16 cellular contexts compared by ENCODE assay signal in genomic region chr17:42750730-42751356, GRCh38. TPM values are rescaled to one million over a fixed set of nuclear protein-coding genes. Genes with fewer than 3 reads are reported as not detected.
DNase-seq lines count a peak whose midpoint lies in the region; ATAC-seq, FAIRE-seq and TF ChIP-seq lines count a peak whose summit lies in the region.
"Had no signal": no experiment of that assay in that cellular context is flagged by ENCODE, and none has a peak within 500 bp of the region (broad histone marks: within the 10 kb centered on the region; RNA-seq: fewer than 3 reads in every experiment).

No MANE protein-coding gene starts in this region.

- no peak for TF ChIP-seq RAD21 in HepG2 (CRISPR knock-in tag; IDR thresholded peaks at IDR 0.05)

- H3K36me3 ChIP-seq in ascending aorta (no peaks in the 10 kb centered on the region), HepG2 (replicated peaks in 1 of 2; ENCODE audit: control insufficient read depth in 1 of 2, insufficient read depth in 2 of 2, low read length in 2 of 2) (no peaks in the 10 kb centered on the region), upper lobe of left lung (no peaks in the 10 kb centered on the region), uterus (no peaks in the 10 kb centered on the region), colonic mucosa (no peaks in the 10 kb centered on the region)
- H3K36me3 ChIP-seq: neutrophil had no signal

- TF ChIP-seq CTCF in NB4 (IDR thresholded peaks at IDR 0.05; ENCODE audit: low read depth, low read length) (no peak), ascending aorta (IDR thresholded peaks at IDR 0.05) (no peak), HepG2 (CRISPR knock-in tag; IDR thresholded peaks at IDR 0.05) (no peak), upper lobe of left lung (IDR thresholded peaks at IDR 0.05) (no peak), uterus (IDR thresholded peaks at IDR 0.05) (no peak), colonic mucosa (IDR thresholded peaks at IDR 0.05) (no peak)

- no TSS peak for BruUV-seq in HepG2 (replicated peaks; lab: Mats Ljungman, UMichigan)

- no peak overlapping the region for H3K9ac ChIP-seq in HepG2 (ENCODE audit: insufficient read depth, low read depth, low read length)
- H3K9ac ChIP-seq in colonic mucosa (ENCODE audit: low read depth in 2 of 2, low read length in 2 of 2) = no peak overlapping the region

- H4K20me1 ChIP-seq in HepG2 (ENCODE audit: insufficient read depth, low read length) = no peaks in the 10 kb centered on the region

- 0 out of 3 replicates have a peak, but pooled peaks have one; percentile 11 for ATAC-seq in HepG2
- peak; percentile 36 to 53 for ATAC-seq in upper lobe of left lung (ENCODE audit: low FRiP score in 2 of 2)
- ATAC-seq: stimulated activated naive B cell treated with anti-CD40 and anti-IgM and Interleukin-4, amounts not matched to agents 10 μg/mL and 1 μg/mL and 100 μg/mL, for 72 hours; T-cell had no signal

- H3K9me3 ChIP-seq in ascending aorta (no peaks in the 10 kb centered on the region), HepG2 (ENCODE audit: low read length) (no peaks in the 10 kb centered on the region), upper lobe of left lung (no peaks in the 10 kb centered on the region), uterus (no peaks in the 10 kb centered on the region), colonic mucosa (no peaks in the 10 kb centered on the region)
- H3K9me3 ChIP-seq: neutrophil had no signal

- H3K27ac ChIP-seq in ascending aorta (peak overlapping the region; percentile 13 to 37), HepG2 (ENCODE audit: extremely low read length, insufficient read depth, low read length) (no peak overlapping the region), upper lobe of left lung (peak overlapping the region; percentile 19 to 73 (median 50)), uterus (no peak overlapping the region), colonic mucosa (no peak overlapping the region)
- H3K27ac ChIP-seq: neutrophil, PC-9 had no signal

- no peaks in the 10 kb centered on the region for H3K79me2 ChIP-seq in HepG2 (ENCODE audit: insufficient read depth, low read length)

- in situ Hi-C loops in HepG2 (cut with HindIII; ENCODE audit: extremely low pct_ligation_motif_present, low pct_unique_long_range_greater_than_20kb) = no loop called here

- CTCF ChIA-PET in HepG2 (lab: Yijun Ruan, JAX; ENCODE audit: low intra/inter-chr PET ratio, low total read pairs) = no interaction called here

- WGBS in HepG2 (ENCODE audit: low lambda C conversion rate) = 49% methylated on average over 3 of the region's 3 CpGs
- WGBS in upper lobe of left lung, 2 donors = 27 to 29% methylated on average over 3 of the region's 3 CpGs

- H3K4me1 ChIP-seq in ascending aorta (no peaks in the 10 kb centered on the region), HepG2 (ENCODE audit: insufficient read depth, low read length) (peaks cover 40% of the 10 kb centered on the region), upper lobe of left lung (peaks cover 25 to 36% (median 31%) of the 10 kb centered on the region in 4 donors), uterus (no peaks in the 10 kb centered on the region), colonic mucosa (no peaks in the 10 kb centered on the region)

- H3K4me3 ChIP-seq in NB4 (ENCODE audit: low read depth, low read length) (no peak overlapping the region), ascending aorta (no peak overlapping the region), HepG2 (replicated peaks in 1 of 3; ENCODE audit: insufficient read depth in 1 of 3, low read depth in 2 of 3, low read length in 3 of 3) (no peak overlapping the region), upper lobe of left lung (no peak overlapping the region), uterus (no peak overlapping the region), colonic mucosa (no peak overlapping the region)
- H3K4me3 ChIP-seq: PC-9 had no signal

- POLR2A ChIA-PET in HepG2 (lab: Yijun Ruan, JAX) = interaction anchor here (0.6 to 4.4 kb wide), 10 partner anchors 10 to 374 kb away, joined by 3 to 45 read pairs (median 6); partner anchors contain the start of genes BECN1, BRCA1, CNTD1 and COA3

- peak overlapping the region; percentile 14 for H3K4me2 ChIP-seq in HepG2 (ENCODE audit: low read depth, low read length)
- H3K4me2 ChIP-seq: PC-9 had no signal

- H2AFZ ChIP-seq in HepG2 (ENCODE audit: low read length) = no peak overlapping the region
- H2AFZ ChIP-seq: PC-9 had no signal

- peak; percentile 57 for DNase-seq in NB4 (ENCODE audit: low read depth)
- no peak for DNase-seq in ascending aorta (ENCODE audit: low spot score in 2 of 2)
- no peak for DNase-seq in HepG2 (ENCODE audit: low spot score)
- DNase-seq in upper lobe of left lung = no peak
- DNase-seq in kidney glomerular epithelial cell (lab: John Stamatoyannopoulos, UW) = no peak
- no peak for DNase-seq in uterus
- DNase-seq in colonic mucosa = no peak
- DNase-seq: activated CD8-positive, alpha-beta memory T cell treated with anti-CD3 and anti-CD28 coated beads, Interleukin-2, amount 50 U/mL, for 4 hours; CD4-positive, CD25-positive, alpha-beta regulatory T cell; endodermal cell; HCEC 1CT; NCI-H1694 treated with DMSO at 0.1 percent for 48 hours; PC-9; stimulated activated naive B cell treated with anti-CD40 and anti-IgM and Interleukin-4, amounts not matched to agents 10 μg/mL and 1 μg/mL and 100 μg/mL, for 72 hours; T-cell had no signal

- H3K27me3 ChIP-seq in ascending aorta = no peaks in the 10 kb centered on the region
- H3K27me3 ChIP-seq in HepG2 (ENCODE audit: control insufficient read depth in 1 of 2, insufficient read depth in 2 of 2, low read length in 2 of 2) = no peaks in the 10 kb centered on the region
- no peaks in the 10 kb centered on the region for H3K27me3 ChIP-seq in upper lobe of left lung
- no peaks in the 10 kb centered on the region for H3K27me3 ChIP-seq in uterus
- H3K27me3 ChIP-seq in colonic mucosa = no peaks in the 10 kb centered on the region

- FAIRE-seq in HepG2 (lab: Jason Lieb, UNC) = no peak

- TF ChIP-seq POLR2A in NB4 (IDR thresholded peaks at IDR 0.05; ENCODE audit: extremely low read depth, insufficient read length) = no peak
- TF ChIP-seq POLR2A in HepG2 (IDR thresholded peaks at IDR 0.05; ENCODE audit: insufficient read depth in 1 of 2, low read depth in 2 of 2, low read length in 2 of 2) = no peak
- TF ChIP-seq POLR2A in upper lobe of left lung (IDR thresholded peaks at IDR 0.05) = no peak
- TF ChIP-seq POLR2A in uterus (IDR thresholded peaks at IDR 0.05) = no peak

- TF ChIP-seq EP300 in HepG2 (IDR thresholded peaks at IDR 0.05; ENCODE audit: low read depth in 2 of 2, low read length in 2 of 2) (no peak), HepG2 (CRISPR knock-in tag; IDR thresholded peaks at IDR 0.05; ENCODE audit: borderline replicate concordance) (no peak), upper lobe of left lung (IDR thresholded peaks at IDR 0.05) (no peak)

- intact Hi-C loops in ascending aorta (cut with DNase I) = no loop called here
- intact Hi-C loops in HepG2 (cut with micrococcal nuclease; ENCODE audit: unreplicated experiment) = no loop called here
- intact Hi-C loops in uterus (cut with DNase I; ENCODE audit: low total_unique reads) = no loop called here
- intact Hi-C loops in colonic mucosa (cut with DNase I) = no loop called here

RNA-seq across cellular contexts. Expression of gene EZH1, which starts 6.0 kb away (rescaled TPM):
- total RNA-seq in ascending aorta (169 TPM), HepG2 (2016; rRNA removed; fragmentation: Illumina TruSeq; extraction: Trizol) (6.0 and 11.6 TPM in 2 replicates), upper lobe of left lung (100 to 1,000 TPM in 1 of 6 donors, 10 to 100 TPM in 5; 30.7 to 122 (median 55.0) TPM), uterus (10 to 100 TPM; 31.5 to 89.5 (median 44.5) TPM), colonic mucosa (10 to 100 TPM; 15.9 to 20.3 TPM)
- total RNA-seq in HepG2 (2016; cell fraction: cytosol; rRNA removed; fragmentation: Illumina TruSeq; extraction: Trizol; ENCODE audit: low read depth) = 4.0 and 7.8 TPM in 2 replicates
- total RNA-seq in HepG2 (2016; cell fraction: insoluble cytoplasmic fraction; rRNA removed; fragmentation: Illumina TruSeq; extraction: Trizol) = 5.3 and 12.1 TPM in 2 replicates
- 3.7 and 4.0 TPM in 2 replicates for total RNA-seq in HepG2 (2016; cell fraction: membrane; rRNA removed; fragmentation: Illumina TruSeq; extraction: Trizol)
- total RNA-seq in HepG2 (2016; cell fraction: nucleus; rRNA removed; fragmentation: Illumina TruSeq; extraction: Trizol) = 19.1 and 24.3 TPM in 2 replicates
- polyA plus RNA-seq in HepG2 (2011; rRNA removed) = 24.0 and 24.2 TPM in 2 replicates
- 8.2 and 9.4 TPM in 2 replicates for polyA plus RNA-seq in HepG2 (2011; cell fraction: cytosol; rRNA removed)
- polyA plus RNA-seq in HepG2 (2011; cell fraction: nucleus; rRNA removed) = 89.7 and 99.4 TPM in 2 replicates
- 13.8 and 14.4 TPM in 2 replicates for polyA plus RNA-seq in HepG2 (2012)
- 1.0 and 1.7 TPM in 2 replicates for polyA plus RNA-seq in HepG2 (2016; cell fraction: cytosol; fragmentation: Illumina TruSeq; extraction: Trizol; ENCODE audit: low read depth)
- 5.6 and 6.2 TPM in 2 replicates for polyA plus RNA-seq in HepG2 (2016; cell fraction: insoluble cytoplasmic fraction; fragmentation: Illumina TruSeq; extraction: Trizol; ENCODE audit: low read depth)
- 1.3 and 1.5 TPM in 2 replicates for polyA plus RNA-seq in HepG2 (2016; cell fraction: membrane; fragmentation: Illumina TruSeq; extraction: Trizol; ENCODE audit: low read depth)
- polyA plus RNA-seq in HepG2 (2016; cell fraction: nucleus; fragmentation: Illumina TruSeq; extraction: Trizol; ENCODE audit: insufficient read depth, low read depth) = 45.6 and 48.7 TPM in 2 replicates
- 29.9 and 34.9 TPM in 2 replicates for polyA minus RNA-seq in HepG2 (2011; rRNA and poly(A)+ RNA removed; ENCODE audit: low replicate concordance)
- 7.4 and 10.1 TPM in 2 replicates for polyA minus RNA-seq in HepG2 (2011; cell fraction: cytosol; rRNA and poly(A)+ RNA removed)
- polyA minus RNA-seq in HepG2 (2011; cell fraction: nucleus; rRNA and poly(A)+ RNA removed) = 61.9 and 64.4 TPM in 2 replicates

RNA-seq across cellular contexts. Expression of gene RAMP2, which starts 10.2 kb away (rescaled TPM):
- total RNA-seq in ascending aorta (80.5 TPM), HepG2 (2016; rRNA removed; fragmentation: Illumina TruSeq; extraction: Trizol) (0.74 and 1.4 TPM in 2 replicates), upper lobe of left lung (100 to 1,000 TPM in 1 of 6 donors, 10 to 100 TPM in 4, not detected in 1; 12.2 to 120 (median 55.8) TPM), uterus (10 to 100 TPM; 13.7 to 52.2 (median 29.2) TPM), colonic mucosa (1 to 10 TPM; 3.5 to 8.4 TPM)
- 1.4 and 3.0 TPM in 2 replicates for total RNA-seq in HepG2 (2016; cell fraction: cytosol; rRNA removed; fragmentation: Illumina TruSeq; extraction: Trizol; ENCODE audit: low read depth)
- total RNA-seq in HepG2 (2016; cell fraction: insoluble cytoplasmic fraction; rRNA removed; fragmentation: Illumina TruSeq; extraction: Trizol) = 1.3 TPM in 2 replicates
- 1.6 and 2.8 TPM in 2 replicates for total RNA-seq in HepG2 (2016; cell fraction: membrane; rRNA removed; fragmentation: Illumina TruSeq; extraction: Trizol)
- total RNA-seq in HepG2 (2016; cell fraction: nucleus; rRNA removed; fragmentation: Illumina TruSeq; extraction: Trizol) = 0.56 and 0.81 TPM in 2 replicates
- 5.2 and 7.1 TPM in 2 replicates for polyA plus RNA-seq in HepG2 (2011; rRNA removed)
- 5.4 and 7.0 TPM in 2 replicates for polyA plus RNA-seq in HepG2 (2011; cell fraction: cytosol; rRNA removed)
- polyA plus RNA-seq in HepG2 (2011; cell fraction: nucleus; rRNA removed) = 2.0 and 2.8 TPM in 2 replicates
- 3.9 and 9.6 TPM in 2 replicates for polyA plus RNA-seq in HepG2 (2012)
- polyA plus RNA-seq in HepG2 (2016; cell fraction: cytosol; fragmentation: Illumina TruSeq; extraction: Trizol; ENCODE audit: low read depth) = 6.7 and 7.5 TPM in 2 replicates
- polyA plus RNA-seq in HepG2 (2016; cell fraction: insoluble cytoplasmic fraction; fragmentation: Illumina TruSeq; extraction: Trizol; ENCODE audit: low read depth) = 2.2 and 2.4 TPM in 2 replicates
- polyA plus RNA-seq in HepG2 (2016; cell fraction: membrane; fragmentation: Illumina TruSeq; extraction: Trizol; ENCODE audit: low read depth) = 4.1 and 6.0 TPM in 2 replicates
- polyA plus RNA-seq in HepG2 (2016; cell fraction: nucleus; fragmentation: Illumina TruSeq; extraction: Trizol; ENCODE audit: insufficient read depth, low read depth) = 3.0 and 4.8 TPM in 2 replicates
- 4.0 TPM in 1 of 2 replicates, not detected in the other for polyA minus RNA-seq in HepG2 (2011; rRNA and poly(A)+ RNA removed; ENCODE audit: low replicate concordance)
- polyA minus RNA-seq in HepG2 (2011; cell fraction: cytosol; rRNA and poly(A)+ RNA removed) = 1.1 and 1.7 TPM in 2 replicates
- polyA minus RNA-seq in HepG2 (2011; cell fraction: nucleus; rRNA and poly(A)+ RNA removed) = 1.6 TPM in 1 of 2 replicates, not detected in the other
- total RNA-seq: CD4-positive, CD25-positive, alpha-beta regulatory T cell; PC-9; T-cell had no signal
- polyA plus RNA-seq: CD4-positive, CD25-positive, alpha-beta regulatory T cell had no signal

RNA-seq across cellular contexts. Expression of gene VPS25, which starts 22.4 kb away (rescaled TPM):
- total RNA-seq in ascending aorta (40.9 TPM), HepG2 (2016; rRNA removed; fragmentation: Illumina TruSeq; extraction: Trizol) (148 and 161 TPM in 2 replicates), upper lobe of left lung (10 to 100 TPM; 19.0 to 54.6 (median 36.7) TPM), uterus (10 to 100 TPM; 36.8 to 70.7 (median 51.7) TPM), colonic mucosa (100 to 1,000 TPM in 1 of 2 donors, 10 to 100 TPM in 1; 86.9 to 105 TPM)
- 37.2 and 42.3 TPM in 2 replicates for total RNA-seq in HepG2 (2016; cell fraction: cytosol; rRNA removed; fragmentation: Illumina TruSeq; extraction: Trizol; ENCODE audit: low read depth)
- total RNA-seq in HepG2 (2016; cell fraction: insoluble cytoplasmic fraction; rRNA removed; fragmentation: Illumina TruSeq; extraction: Trizol) = 159 and 160 TPM in 2 replicates
- 51.4 and 51.5 TPM in 2 replicates for total RNA-seq in HepG2 (2016; cell fraction: membrane; rRNA removed; fragmentation: Illumina TruSeq; extraction: Trizol)
- total RNA-seq in HepG2 (2016; cell fraction: nucleus; rRNA removed; fragmentation: Illumina TruSeq; extraction: Trizol) = 115 and 126 TPM in 2 replicates
- polyA plus RNA-seq in HepG2 (2011; rRNA removed) = 249 and 270 TPM in 2 replicates
- polyA plus RNA-seq in HepG2 (2011; cell fraction: cytosol; rRNA removed) = 251 and 262 TPM in 2 replicates
- 162 and 166 TPM in 2 replicates for polyA plus RNA-seq in HepG2 (2011; cell fraction: nucleus; rRNA removed)
- 100 and 110 TPM in 2 replicates for polyA plus RNA-seq in HepG2 (2012)
- 35.3 and 36.1 TPM in 2 replicates for polyA plus RNA-seq in HepG2 (2016; cell fraction: cytosol; fragmentation: Illumina TruSeq; extraction: Trizol; ENCODE audit: low read depth)
- polyA plus RNA-seq in HepG2 (2016; cell fraction: insoluble cytoplasmic fraction; fragmentation: Illumina TruSeq; extraction: Trizol; ENCODE audit: low read depth) = 177 and 189 TPM in 2 replicates
- polyA plus RNA-seq in HepG2 (2016; cell fraction: membrane; fragmentation: Illumina TruSeq; extraction: Trizol; ENCODE audit: low read depth) = 44.1 and 49.3 TPM in 2 replicates
- 203 and 214 TPM in 2 replicates for polyA plus RNA-seq in HepG2 (2016; cell fraction: nucleus; fragmentation: Illumina TruSeq; extraction: Trizol; ENCODE audit: insufficient read depth, low read depth)
- polyA minus RNA-seq in HepG2 (2011; rRNA and poly(A)+ RNA removed; ENCODE audit: low replicate concordance) = 122 and 224 TPM in 2 replicates
- polyA minus RNA-seq in HepG2 (2011; cell fraction: cytosol; rRNA and poly(A)+ RNA removed) = 39.7 and 45.6 TPM in 2 replicates
- polyA minus RNA-seq in HepG2 (2011; cell fraction: nucleus; rRNA and poly(A)+ RNA removed) = 87.8 and 92.0 TPM in 2 replicates

RNA-seq across cellular contexts. Expression of gene WNK4, which starts 29.6 kb away (rescaled TPM):
- total RNA-seq in ascending aorta (not detected), HepG2 (2016; rRNA removed; fragmentation: Illumina TruSeq; extraction: Trizol) (1.5 and 2.7 TPM in 2 replicates), upper lobe of left lung (1 to 10 TPM in 1 of 6 donors, under 1 TPM in 3, not detected in 2; 0.15 to 1.8 (median 0.26) TPM), uterus (1 to 10 TPM in 1 of 4 donors, under 1 TPM in 2, not detected in 1; under 0.01 to 1.7 (median 0.34) TPM), colonic mucosa (10 to 100 TPM; 32.6 to 54.6 TPM)
- 1.2 and 1.7 TPM in 2 replicates for total RNA-seq in HepG2 (2016; cell fraction: cytosol; rRNA removed; fragmentation: Illumina TruSeq; extraction: Trizol; ENCODE audit: low read depth)
- 2.2 and 2.8 TPM in 2 replicates for total RNA-seq in HepG2 (2016; cell fraction: insoluble cytoplasmic fraction; rRNA removed; fragmentation: Illumina TruSeq; extraction: Trizol)
- total RNA-seq in HepG2 (2016; cell fraction: membrane; rRNA removed; fragmentation: Illumina TruSeq; extraction: Trizol) = 1.2 and 1.5 TPM in 2 replicates
- total RNA-seq in HepG2 (2016; cell fraction: nucleus; rRNA removed; fragmentation: Illumina TruSeq; extraction: Trizol) = 4.5 and 5.1 TPM in 2 replicates
- polyA plus RNA-seq in HepG2 (2011; rRNA removed) = 13.7 and 16.9 TPM in 2 replicates
- 5.6 and 5.8 TPM in 2 replicates for polyA plus RNA-seq in HepG2 (2011; cell fraction: cytosol; rRNA removed)
- polyA plus RNA-seq in HepG2 (2011; cell fraction: nucleus; rRNA removed) = 85.9 and 88.5 TPM in 2 replicates
- 23.9 and 27.1 TPM in 2 replicates for polyA plus RNA-seq in HepG2 (2012)
- polyA plus RNA-seq in HepG2 (2016; cell fraction: cytosol; fragmentation: Illumina TruSeq; extraction: Trizol; ENCODE audit: low read depth) = 0.60 and 0.64 TPM in 2 replicates
- polyA plus RNA-seq in HepG2 (2016; cell fraction: insoluble cytoplasmic fraction; fragmentation: Illumina TruSeq; extraction: Trizol; ENCODE audit: low read depth) = 2.4 and 3.7 TPM in 2 replicates
- 1.2 and 1.4 TPM in 2 replicates for polyA plus RNA-seq in HepG2 (2016; cell fraction: membrane; fragmentation: Illumina TruSeq; extraction: Trizol; ENCODE audit: low read depth)
- polyA plus RNA-seq in HepG2 (2016; cell fraction: nucleus; fragmentation: Illumina TruSeq; extraction: Trizol; ENCODE audit: insufficient read depth, low read depth) = 20.6 and 21.3 TPM in 2 replicates
- 2.8 and 17.8 TPM in 2 replicates for polyA minus RNA-seq in HepG2 (2011; rRNA and poly(A)+ RNA removed; ENCODE audit: low replicate concordance)
- polyA minus RNA-seq in HepG2 (2011; cell fraction: cytosol; rRNA and poly(A)+ RNA removed) = 7.4 and 8.9 TPM in 2 replicates
- polyA minus RNA-seq in HepG2 (2011; cell fraction: nucleus; rRNA and poly(A)+ RNA removed) = 29.6 and 31.7 TPM in 2 replicates
- total RNA-seq: CD4-positive, CD25-positive, alpha-beta regulatory T cell had no signal

RNA-seq across cellular contexts. Expression of gene COA3, which starts 47.7 kb away (rescaled TPM):
- total RNA-seq in ascending aorta (9.8 TPM), HepG2 (2016; rRNA removed; fragmentation: Illumina TruSeq; extraction: Trizol) (202 and 250 TPM in 2 replicates), upper lobe of left lung (10 to 100 TPM; 23.3 to 95.3 (median 67.4) TPM), uterus (100 to 1,000 TPM in 1 of 4 donors, 10 to 100 TPM in 3; 40.9 to 100 (median 51.8) TPM), colonic mucosa (100 to 1,000 TPM; 167 to 219 TPM)
- total RNA-seq in HepG2 (2016; cell fraction: cytosol; rRNA removed; fragmentation: Illumina TruSeq; extraction: Trizol; ENCODE audit: low read depth) = 66.3 and 72.6 TPM in 2 replicates
- 201 and 243 TPM in 2 replicates for total RNA-seq in HepG2 (2016; cell fraction: insoluble cytoplasmic fraction; rRNA removed; fragmentation: Illumina TruSeq; extraction: Trizol)
- total RNA-seq in HepG2 (2016; cell fraction: membrane; rRNA removed; fragmentation: Illumina TruSeq; extraction: Trizol) = 116 TPM in 2 replicates
- total RNA-seq in HepG2 (2016; cell fraction: nucleus; rRNA removed; fragmentation: Illumina TruSeq; extraction: Trizol) = 61.0 and 71.2 TPM in 2 replicates
- 130 and 133 TPM in 2 replicates for polyA plus RNA-seq in HepG2 (2011; rRNA removed)
- 169 and 174 TPM in 2 replicates for polyA plus RNA-seq in HepG2 (2011; cell fraction: cytosol; rRNA removed)
- 33.2 and 38.8 TPM in 2 replicates for polyA plus RNA-seq in HepG2 (2011; cell fraction: nucleus; rRNA removed)
- polyA plus RNA-seq in HepG2 (2012) = 92.9 and 124 TPM in 2 replicates
- polyA plus RNA-seq in HepG2 (2016; cell fraction: cytosol; fragmentation: Illumina TruSeq; extraction: Trizol; ENCODE audit: low read depth) = 63.6 and 67.4 TPM in 2 replicates
- 218 and 224 TPM in 2 replicates for polyA plus RNA-seq in HepG2 (2016; cell fraction: insoluble cytoplasmic fraction; fragmentation: Illumina TruSeq; extraction: Trizol; ENCODE audit: low read depth)
- polyA plus RNA-seq in HepG2 (2016; cell fraction: membrane; fragmentation: Illumina TruSeq; extraction: Trizol; ENCODE audit: low read depth) = 91.3 and 92.2 TPM in 2 replicates
- polyA plus RNA-seq in HepG2 (2016; cell fraction: nucleus; fragmentation: Illumina TruSeq; extraction: Trizol; ENCODE audit: insufficient read depth, low read depth) = 97.0 and 100 TPM in 2 replicates
- polyA minus RNA-seq in HepG2 (2011; rRNA and poly(A)+ RNA removed; ENCODE audit: low replicate concordance) = 55.4 and 74.2 TPM in 2 replicates
- 26.7 and 29.5 TPM in 2 replicates for polyA minus RNA-seq in HepG2 (2011; cell fraction: cytosol; rRNA and poly(A)+ RNA removed)
- 21.8 and 26.5 TPM in 2 replicates for polyA minus RNA-seq in HepG2 (2011; cell fraction: nucleus; rRNA and poly(A)+ RNA removed)

Comparison
In these comparisons a context has a peak if more than half of its experiments do, and no peak if none do; other contexts are left out.
1. H3K27ac ChIP-seq: peak in ascending aorta (2 of 2) and upper lobe of left lung (4 of 4); none in HepG2 (single experiment), uterus (0 of 2) and colonic mucosa (single experiment).